In the genomic region with DNA sequence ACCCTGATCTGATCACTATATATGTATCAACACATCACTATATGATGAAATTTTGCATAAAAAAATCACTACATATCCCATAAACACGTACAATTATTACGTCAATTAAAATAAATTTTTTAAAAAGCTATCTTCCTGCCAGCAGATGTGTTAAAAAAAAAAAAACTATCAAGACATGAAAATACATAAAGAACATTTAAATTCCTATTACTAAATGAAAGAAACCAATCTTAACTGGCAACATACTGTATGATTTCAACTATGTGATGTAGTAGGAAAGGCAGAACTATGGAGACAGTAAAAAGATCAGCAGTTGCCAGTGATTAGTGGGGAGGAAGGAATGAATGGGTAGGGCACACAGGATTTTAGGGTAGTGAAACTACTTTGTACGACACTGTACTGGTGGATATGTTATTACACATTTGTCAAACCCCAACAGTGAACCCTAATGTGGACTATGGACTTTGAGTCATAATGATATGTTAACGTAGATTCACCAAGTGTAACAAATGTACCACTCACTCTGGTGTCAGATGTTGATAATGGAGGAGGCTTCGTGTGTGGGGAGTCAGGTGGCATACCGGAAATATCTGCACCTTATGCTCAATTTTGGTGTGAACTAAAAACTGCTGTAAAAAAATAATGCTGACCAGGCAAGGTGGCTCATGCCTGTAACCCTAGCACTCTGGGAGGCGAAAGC, we compare ENCODE assay signal across 9 cellular contexts. TPM values are rescaled to one million over a fixed set of nuclear protein-coding genes. Genes with fewer than 3 reads are reported as not detected.
DNase-seq lines count a peak whose midpoint lies in the region; ATAC-seq and TF ChIP-seq lines count a peak whose summit lies in the region.
"Had no signal": no experiment of that assay in that cellular context is flagged by ENCODE, and none has a peak within 500 bp of the region (broad histone marks: within the 10 kb centered on the region; RNA-seq: fewer than 3 reads in every experiment).

No MANE protein-coding gene starts in this region.

- peaks cover 31 to 79% (median 70%) of the 10 kb centered on the region in 7 donors for H3K4me1 Mint-ChIP-seq in naive thymus-derived CD4-positive, alpha-beta T cell
- peaks cover 11% of the 10 kb centered on the region for H3K4me1 Mint-ChIP-seq in activated T-helper 1 cell treated with anti-CD3 and anti-CD28 coated beads, Interleukin-12 subunit alpha, Interleukin-12 subunit beta, Interleukin-2, Interleukin-4 antibody, amounts not matched to agents 30 ng/mL and 10 ng/mL and 1 ng/mL, durations not matched to agents 14 hours and 24 hours and 36 hours (ENCODE audit: low read depth)

- no peaks in the 10 kb centered on the region for H3K27me3 ChIP-seq in naive thymus-derived CD4-positive, alpha-beta T cell (ENCODE audit: control insufficient read depth in 2 of 2, insufficient read depth in 2 of 2, low read length in 2 of 2)

- H3K36me3 ChIP-seq in naive thymus-derived CD4-positive, alpha-beta T cell (ENCODE audit: control insufficient read depth in 2 of 3, insufficient read depth in 3 of 3, low read length in 3 of 3) = no peaks in the 10 kb centered on the region

- H3K4me3 ChIP-seq in naive thymus-derived CD4-positive, alpha-beta T cell (ENCODE audit: low read length) = no peak overlapping the region

- H3K9me3 ChIP-seq in naive thymus-derived CD4-positive, alpha-beta T cell (ENCODE audit: control insufficient read depth in 2 of 3, low read length in 3 of 3) = no peaks in the 10 kb centered on the region

- no peak for TF ChIP-seq POLR2A in erythroblast (IDR thresholded peaks at IDR 0.05; ENCODE audit: low read length)

- peaks cover 0 to 8% (median 1%) of the 10 kb centered on the region in 11 donors for H3K9me3 Mint-ChIP-seq in naive thymus-derived CD4-positive, alpha-beta T cell
- H3K9me3 Mint-ChIP-seq in activated T-helper 1 cell treated with anti-CD3 and anti-CD28 coated beads, Interleukin-12 subunit alpha, Interleukin-12 subunit beta, Interleukin-2, Interleukin-4 antibody, amounts not matched to agents 30 ng/mL and 10 ng/mL and 1 ng/mL, durations not matched to agents 14 hours and 24 hours and 36 hours = no peaks in the 10 kb centered on the region

- H3K4me1 ChIP-seq in naive thymus-derived CD4-positive, alpha-beta T cell (ENCODE audit: control insufficient read depth in 2 of 2, insufficient read depth in 2 of 2, low read length in 2 of 2) = peaks cover 12 to 16% of the 10 kb centered on the region in 2 donors

- POLR2A ChIA-PET in naive thymus-derived CD4-positive, alpha-beta T cell (lab: Charles Lee) = no interaction called here

- DNase-seq in NCI-H69 (lab: John Stamatoyannopoulos, UW) = peak; percentile 13
- DNase-seq in naive thymus-derived CD4-positive, alpha-beta T cell = no peak
- no peak for DNase-seq in NCI-H1436 treated with DMSO at 0.1 percent for 48 hours (lab: John Stamatoyannopoulos, UW)
- DNase-seq in NCI-H510A (lab: John Stamatoyannopoulos, UW) = no peak
- no peak for DNase-seq in erythroblast (lab: John Stamatoyannopoulos, UW)
- DNase-seq in activated T-helper 1 cell treated with anti-CD3 and anti-CD28 coated beads, Interleukin-12 subunit alpha, Interleukin-12 subunit beta, Interleukin-2, Interleukin-4 antibody, amounts not matched to agents 30 ng/mL and 10 ng/mL and 1 ng/mL, durations not matched to agents 14 hours and 24 hours and 36 hours (ENCODE audit: low spot score) = no peak
- DNase-seq: hypothalamus had no signal

- H3K27ac Mint-ChIP-seq in naive thymus-derived CD4-positive, alpha-beta T cell = peak overlapping the region in 4 of 9 donors; percentile 11 to 48 (median 26)
- H3K27ac Mint-ChIP-seq in activated T-helper 1 cell treated with anti-CD3 and anti-CD28 coated beads, Interleukin-12 subunit alpha, Interleukin-12 subunit beta, Interleukin-2, Interleukin-4 antibody, amounts not matched to agents 30 ng/mL and 10 ng/mL and 1 ng/mL, durations not matched to agents 14 hours and 24 hours and 36 hours = no peak overlapping the region

- intact Hi-C loops in naive thymus-derived CD4-positive, alpha-beta T cell (cut with micrococcal nuclease) = no loop called here
- intact Hi-C loops in activated T-helper 1 cell treated with anti-CD3 and anti-CD28 coated beads, Interleukin-12 subunit alpha, Interleukin-12 subunit beta, Interleukin-2, Interleukin-4 antibody, amounts not matched to agents 30 ng/mL and 10 ng/mL and 1 ng/mL, durations not matched to agents 14 hours and 24 hours and 36 hours (cut with micrococcal nuclease) = no loop called here

- H3K27me3 Mint-ChIP-seq in naive thymus-derived CD4-positive, alpha-beta T cell = no peaks in the 10 kb centered on the region
- H3K27me3 Mint-ChIP-seq in activated T-helper 1 cell treated with anti-CD3 and anti-CD28 coated beads, Interleukin-12 subunit alpha, Interleukin-12 subunit beta, Interleukin-2, Interleukin-4 antibody, amounts not matched to agents 30 ng/mL and 10 ng/mL and 1 ng/mL, durations not matched to agents 14 hours and 24 hours and 36 hours (ENCODE audit: insufficient read depth) = no peaks in the 10 kb centered on the region

- ATAC-seq in GM18873 (IDR thresholded peaks at IDR 0.05; ENCODE audit: low FRiP score, unreplicated experiment) = peak; percentile 92
- ATAC-seq in HG02798 (IDR thresholded peaks at IDR 0.05; ENCODE audit: poor library complexity, unreplicated experiment) = peak; percentile 96
- peak; percentile 84 for ATAC-seq in naive thymus-derived CD4-positive, alpha-beta T cell

- CTCF ChIA-PET in naive thymus-derived CD4-positive, alpha-beta T cell (lab: Charles Lee) = interaction anchor here (1.0 kb wide), 1 partner anchor 17 kb away, joined by 3 read pairs; no protein-coding TSS in a partner anchor

- peaks cover 0 to 45% (median 26%) of the 10 kb centered on the region in 5 donors for H3K36me3 Mint-ChIP-seq in naive thymus-derived CD4-positive, alpha-beta T cell
- peaks cover 14% of the 10 kb centered on the region for H3K36me3 Mint-ChIP-seq in activated T-helper 1 cell treated with anti-CD3 and anti-CD28 coated beads, Interleukin-12 subunit alpha, Interleukin-12 subunit beta, Interleukin-2, Interleukin-4 antibody, amounts not matched to agents 30 ng/mL and 10 ng/mL and 1 ng/mL, durations not matched to agents 14 hours and 24 hours and 36 hours (ENCODE audit: low read depth)

- H3K27ac ChIP-seq in naive thymus-derived CD4-positive, alpha-beta T cell (ENCODE audit: low read depth, low read length) = no peak overlapping the region

- H3K4me3 Mint-ChIP-seq in naive thymus-derived CD4-positive, alpha-beta T cell = peak overlapping the region in 6 of 10 donors; percentile 1 to 51 (median 23)
- no peak overlapping the region for H3K4me3 Mint-ChIP-seq in activated T-helper 1 cell treated with anti-CD3 and anti-CD28 coated beads, Interleukin-12 subunit alpha, Interleukin-12 subunit beta, Interleukin-2, Interleukin-4 antibody, amounts not matched to agents 30 ng/mL and 10 ng/mL and 1 ng/mL, durations not matched to agents 14 hours and 24 hours and 36 hours

RNA-seq across cellular contexts. Expression of gene USP34, which starts 27.4 kb away (rescaled TPM):
- 100 to 1,000 TPM; 109 to 186 (median 165) TPM for total RNA-seq in naive thymus-derived CD4-positive, alpha-beta T cell
- polyA plus RNA-seq in naive thymus-derived CD4-positive, alpha-beta T cell = 10 to 100 TPM; 15.3 to 20.4 TPM
- total RNA-seq in activated T-helper 1 cell treated with anti-CD3 and anti-CD28 coated beads, Interleukin-12 subunit alpha, Interleukin-12 subunit beta, Interleukin-2, Interleukin-4 antibody, amounts not matched to agents 30 ng/mL and 10 ng/mL and 1 ng/mL, durations not matched to agents 14 hours and 24 hours and 36 hours = 91.3 and 98.1 TPM in 2 replicates
